24 cellular contexts compared by ENCODE assay signal in the genomic region with DNA sequence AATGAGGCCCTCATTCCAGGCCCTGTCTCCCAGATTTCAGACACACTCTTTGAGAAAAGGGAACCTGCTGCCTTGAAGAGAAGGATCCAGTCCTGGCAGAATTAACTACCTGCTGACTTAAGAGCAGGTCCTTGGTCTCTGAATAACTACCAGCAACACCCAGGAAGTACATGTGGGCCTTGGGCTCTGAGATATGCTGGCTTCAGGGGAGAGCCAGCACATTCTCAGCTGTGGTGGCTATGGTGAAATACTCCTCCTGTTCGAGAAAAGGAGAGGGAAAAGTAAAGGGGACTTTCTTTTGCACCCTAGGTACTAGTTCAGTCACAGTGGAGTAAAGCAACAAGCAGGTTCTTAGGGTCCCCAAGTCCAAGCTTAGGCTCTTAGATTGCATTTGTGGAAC.
A peak's percentile ranks its signal among the peaks of the same experiment; 100 is the strongest.
DNase-seq lines count a peak whose midpoint lies in the region; ATAC-seq, FAIRE-seq and TF ChIP-seq lines count a peak whose summit lies in the region.
"Had no signal": no experiment of that assay in that cellular context is flagged by ENCODE, and none has a peak within 500 bp of the region (broad histone marks: within the 10 kb centered on the region; RNA-seq: fewer than 3 reads in every experiment).

No MANE protein-coding gene starts in this region.

- H3K4me3 ChIP-seq in GM23248: no peak overlapping the region
- no peak overlapping the region for H3K4me3 ChIP-seq in astrocyte (ENCODE audit: insufficient read depth, low read depth, low read length)
- H3K4me3 ChIP-seq in trophoblast cell (ENCODE audit: low read depth, low read length): no peak overlapping the region
- no peak overlapping the region for H3K4me3 ChIP-seq in gastroesophageal sphincter

- peaks cover 24% of the 10 kb centered on the region for H3K4me1 ChIP-seq in GM23248 (ENCODE audit: insufficient read depth)
- no peaks in the 10 kb centered on the region for H3K4me1 ChIP-seq in astrocyte (ENCODE audit: insufficient read depth, low read length)
- peaks cover 3 to 7% of the 10 kb centered on the region in 2 experiments for H3K4me1 ChIP-seq in trophoblast cell (ENCODE audit: control insufficient read depth in 1 of 2, insufficient read depth in 2 of 2, low read length in 2 of 2)
- no peaks in the 10 kb centered on the region for H3K4me1 ChIP-seq in gastroesophageal sphincter

- in situ Hi-C loops in GM23248 (cut with MboI): no loop called here

- H3K79me1 ChIP-seq in trophoblast cell (ENCODE audit: low read length): no peaks in the 10 kb centered on the region

- DNase-seq in GM23248 (no peak), astrocyte (ENCODE audit: low read depth) (no peak), kidney tubule cell (ENCODE audit: low spot score) (peak; percentile 3), trophoblast cell (peak; percentile 68 to 81), Right ventricle myocardium inferior (ENCODE audit: missing footprints) (no peak)
- DNase-seq: CD4-positive, CD25-positive, alpha-beta regulatory T cell; DMS 273 treated with DMSO at 0.1 percent for 48 hours; H7; KBM-7; NCI-H1436 treated with DMSO at 0.1 percent for 48 hours; NCI-H1930; NCI-H510A treated with DMSO at 0.1 percent for 48 hours; NCI-H748 treated with DMSO at 0.1 percent for 48 hours had no signal

- no peak for ATAC-seq in GM18498 (IDR thresholded peaks at IDR 0.05; ENCODE audit: unreplicated experiment)
- ATAC-seq in GM18867 (IDR thresholded peaks at IDR 0.05; ENCODE audit: unreplicated experiment): no peak
- ATAC-seq in gastroesophageal sphincter: no peak
- ATAC-seq in Right ventricle myocardium inferior: no peak
- ATAC-seq: HepG2, Panc1 had no signal

- TF ChIP-seq POLR2A in gastroesophageal sphincter (IDR thresholded peaks at IDR 0.05): no peak

- H3K36me3 ChIP-seq in GM23248 (ENCODE audit: low read depth): no peaks in the 10 kb centered on the region
- no peaks in the 10 kb centered on the region for H3K36me3 ChIP-seq in astrocyte (ENCODE audit: insufficient read depth, low read length)
- H3K36me3 ChIP-seq in trophoblast cell (ENCODE audit: control insufficient read depth in 1 of 2, insufficient read depth in 2 of 2, low read length in 2 of 2): no peaks in the 10 kb centered on the region
- H3K36me3 ChIP-seq in gastroesophageal sphincter: no peaks in the 10 kb centered on the region

- no peak for TF ChIP-seq EP300 in gastroesophageal sphincter (IDR thresholded peaks at IDR 0.05)

- H3K27me3 ChIP-seq in GM23248 (replicated peaks; ENCODE audit: insufficient read depth): no peaks in the 10 kb centered on the region
- no peaks in the 10 kb centered on the region for H3K27me3 ChIP-seq in astrocyte (ENCODE audit: insufficient read depth, low read length)
- H3K27me3 ChIP-seq in trophoblast cell (ENCODE audit: insufficient read depth, low read length): no peaks in the 10 kb centered on the region
- H3K27me3 ChIP-seq in gastroesophageal sphincter: no peaks in the 10 kb centered on the region

- H3K4me3 Mint-ChIP-seq in astrocyte (ENCODE audit: unreplicated experiment): no peak overlapping the region
- H3K4me3 Mint-ChIP-seq: CD4-positive, CD25-positive, alpha-beta regulatory T cell; HFFc6 had no signal

- H3K18ac ChIP-seq in trophoblast cell (ENCODE audit: low read length): no peak overlapping the region

- peak overlapping the region; percentile 30 for H2BK12ac ChIP-seq in trophoblast cell (ENCODE audit: low read length)

- H3K9me3 ChIP-seq in GM23248 (ENCODE audit: low read depth) (peaks cover 5% of the 10 kb centered on the region), astrocyte (ENCODE audit: insufficient read depth, low read depth, low read length) (peaks cover 3% of the 10 kb centered on the region), trophoblast cell (ENCODE audit: insufficient read depth, low read depth, low read length) (no peaks in the 10 kb centered on the region), gastroesophageal sphincter (peaks cover 0 to 26% (median 0%) of the 10 kb centered on the region in 3 donors)

- no peaks in the 10 kb centered on the region for H3K27me3 Mint-ChIP-seq in astrocyte (ENCODE audit: low read depth, unreplicated experiment)

- H4K8ac ChIP-seq in trophoblast cell (ENCODE audit: low read depth, low read length): no peak overlapping the region

- H4K20me1 ChIP-seq in GM23248 (ENCODE audit: insufficient read depth) (no peaks in the 10 kb centered on the region), astrocyte (ENCODE audit: insufficient read depth, low read length) (no peaks in the 10 kb centered on the region)

- peaks cover 8% of the 10 kb centered on the region for H3K9me3 Mint-ChIP-seq in astrocyte (ENCODE audit: unreplicated experiment)

- H4K12ac ChIP-seq in trophoblast cell (ENCODE audit: low read depth, low read length): no peak overlapping the region

- H2AK5ac ChIP-seq in trophoblast cell (ENCODE audit: low read length): no peak overlapping the region

- H3K4me2 ChIP-seq in GM23248 (ENCODE audit: unreplicated experiment) (no peak overlapping the region), astrocyte (ENCODE audit: low read length) (no peak overlapping the region), trophoblast cell (ENCODE audit: low read length) (no peak overlapping the region)

- H3K27ac ChIP-seq in GM23248 (peak overlapping the region; percentile 44; the same call in 1 of the 2 replicates), astrocyte (ENCODE audit: low read depth, low read length) (no peak overlapping the region), trophoblast cell (ENCODE audit: low read depth, low read length) (no peak overlapping the region), gastroesophageal sphincter (no peak overlapping the region)
- H3K27ac ChIP-seq: HL-60 had no signal

- H3K4ac ChIP-seq in trophoblast cell (ENCODE audit: low read depth, low read length): no peak overlapping the region

- H3F3A ChIP-seq in GM23248 (ENCODE audit: insufficient read depth): peaks cover 7% of the 10 kb centered on the region; the same call in 1 of the 2 replicates

- FAIRE-seq in astrocyte (lab: Jason Lieb, UNC): no peak
- FAIRE-seq: G401.6, GM12892, GM18507, GM19239, HepG2 had no signal

- no peak overlapping the region for H2BK120ac ChIP-seq in trophoblast cell (ENCODE audit: insufficient read depth, low read length, poor library complexity)

- H3K9me2 ChIP-seq in GM23248 (ENCODE audit: insufficient read depth): no peaks in the 10 kb centered on the region

- H3K79me2 ChIP-seq in GM23248 (ENCODE audit: insufficient read depth) (no peaks in the 10 kb centered on the region), astrocyte (ENCODE audit: insufficient read depth, low read length) (no peaks in the 10 kb centered on the region), trophoblast cell (ENCODE audit: control insufficient read depth, insufficient read depth, low read length, poor library complexity) (no peaks in the 10 kb centered on the region)

- no peak overlapping the region for H3K9ac ChIP-seq in GM23248
- H3K9ac ChIP-seq in astrocyte (ENCODE audit: low read length): no peak overlapping the region
- H3K9ac ChIP-seq in trophoblast cell (ENCODE audit: low read length): no peak overlapping the region

- no peak overlapping the region for H3K14ac ChIP-seq in trophoblast cell (ENCODE audit: low read length)

- peaks cover 14% of the 10 kb centered on the region for H3K4me1 Mint-ChIP-seq in astrocyte (ENCODE audit: low read depth, unreplicated experiment)
- H3K4me1 Mint-ChIP-seq: CD4-positive, CD25-positive, alpha-beta regulatory T cell had no signal

- H2AFZ ChIP-seq in GM23248: no peak overlapping the region
- H2AFZ ChIP-seq in astrocyte (ENCODE audit: low read depth, low read length): no peak overlapping the region
- no peak overlapping the region for H2AFZ ChIP-seq in trophoblast cell (ENCODE audit: insufficient read depth, low read length, poor library complexity)

- 92 to 93% methylated on average over 1 of the region's 1 CpG for WGBS in GM23248 (ENCODE audit: low coverage in 1 of 2, low lambda C conversion rate in 2 of 2, missing lambda C conversion rate in 2 of 2), 2 experiments
- WGBS in trophoblast cell (ENCODE audit: extremely low coverage, insufficient coverage, insufficient read length): no CpG with 5 or more reads among the region's 1 CpG
- 56 to 71% methylated on average over 1 of the region's 1 CpG for WGBS in gastroesophageal sphincter (ENCODE audit: low coverage in 1 of 2), 2 donors

- no peaks in the 10 kb centered on the region for H3K36me3 Mint-ChIP-seq in astrocyte (ENCODE audit: low read depth, unreplicated experiment)
- H3K36me3 Mint-ChIP-seq: CD4-positive, CD25-positive, alpha-beta regulatory T cell had no signal

- intact Hi-C loops in Right ventricle myocardium inferior (cut with DNase I): no loop called here

- H4K91ac ChIP-seq in trophoblast cell (ENCODE audit: low read depth, low read length): peak overlapping the region; percentile 5

- no peak overlapping the region for H2BK5ac ChIP-seq in trophoblast cell (ENCODE audit: low read depth, low read length, poor library complexity)

- TF ChIP-seq CTCF in astrocyte (IDR thresholded peaks at IDR 0.05; ENCODE audit: insufficient read depth, low read depth, low read length) (no peak), gastroesophageal sphincter (IDR thresholded peaks at IDR 0.05) (no peak)

- peak overlapping the region; percentile 68 for H3K27ac Mint-ChIP-seq in astrocyte (ENCODE audit: unreplicated experiment)
- H3K27ac Mint-ChIP-seq: CD4-positive, CD25-positive, alpha-beta regulatory T cell had no signal

- no peak overlapping the region for H3K23ac ChIP-seq in trophoblast cell (ENCODE audit: low read length)

Comparison
In these comparisons a context has a peak if more than half of its experiments do, and no peak if none do; other contexts are left out.
1. DNase-seq: peak in kidney tubule cell (single experiment) and trophoblast cell (2 of 2); none in GM23248 (single experiment), astrocyte (single experiment) and Right ventricle myocardium inferior (single experiment).